Comparison of ENCODE assay signal across 8 cellular contexts in genomic region chr2:42125887-42126594, GRCh38. TPM values are rescaled to one million over a fixed set of nuclear protein-coding genes. Genes with fewer than 3 reads are reported as not detected.
DNase-seq lines count a peak whose midpoint lies in the region; ATAC-seq and TF ChIP-seq lines count a peak whose summit lies in the region.
"Had no signal": no experiment of that assay in that cellular context is flagged by ENCODE, and none has a peak within 500 bp of the region (broad histone marks: within the 10 kb centered on the region; RNA-seq: fewer than 3 reads in every experiment).

No MANE protein-coding gene starts in this region.

- in situ Hi-C loops in G401 (cut with HindIII; ENCODE audit: low sequenced_read_pairs): no loop called here

- no peaks in the 10 kb centered on the region for H3K9me3 Mint-ChIP-seq in endodermal cell

- H3K4me1 ChIP-seq in MM.1S (ENCODE audit: low read length) (peaks cover 64% of the 10 kb centered on the region), endodermal cell (ENCODE audit: control insufficient read depth, insufficient read depth, low read length) (peaks cover 10% of the 10 kb centered on the region)

- peaks cover 28% of the 10 kb centered on the region for H3K4me1 Mint-ChIP-seq in endodermal cell

- no peak overlapping the region for H3K4me3 Mint-ChIP-seq in endodermal cell

- H3K4me3 ChIP-seq in MM.1S (ENCODE audit: low read length) (peak overlapping the region; percentile 36), endodermal cell (ENCODE audit: low read length) (no peak overlapping the region)

- no peaks in the 10 kb centered on the region for H3K27me3 Mint-ChIP-seq in endodermal cell (ENCODE audit: insufficient read depth)

- H3K9me3 ChIP-seq in MM.1S (replicated peaks; ENCODE audit: insufficient read depth, low read length): no peaks in the 10 kb centered on the region
- peaks cover 4% of the 10 kb centered on the region for H3K9me3 ChIP-seq in endodermal cell (ENCODE audit: control insufficient read depth, low read length)

- no peaks in the 10 kb centered on the region for H3K27me3 ChIP-seq in MM.1S (replicated peaks; ENCODE audit: insufficient read depth, low read length)
- H3K27me3 ChIP-seq in endodermal cell (ENCODE audit: control insufficient read depth, insufficient read depth, low read length, poor library complexity, severe bottlenecking): no peaks in the 10 kb centered on the region

- H3K9ac ChIP-seq in MM.1S (ENCODE audit: low read length) (peak overlapping the region; percentile 68), endodermal cell (ENCODE audit: extremely low read depth, low read length, poor library complexity, severe bottlenecking) (no peak overlapping the region)

- H4K20me1 ChIP-seq in MM.1S (ENCODE audit: insufficient read depth, low read length): no peaks in the 10 kb centered on the region

- peak; percentile 40 for DNase-seq in G401 (ENCODE audit: low spot score)
- no peak for DNase-seq in MM.1S
- peak; percentile 61 for DNase-seq in endodermal cell
- DNase-seq in omental fat pad (ENCODE audit: low spot score): no peak
- no peak for DNase-seq in stimulated activated CD4-positive, alpha-beta T cell treated with anti-CD3 and anti-CD28 coated beads, Interleukin-15, amount 100 ng/mL, for 24 hours
- no peak for DNase-seq in NCI-H2081 (lab: John Stamatoyannopoulos, UW)
- DNase-seq: activated gamma-delta T cell had no signal

- ATAC-seq in omental fat pad (ENCODE audit: low FRiP score) (peak; percentile 85), GM21576 (IDR thresholded peaks at IDR 0.05; ENCODE audit: unreplicated experiment) (no peak)

- peaks cover 63% of the 10 kb centered on the region for H3F3A ChIP-seq in MM.1S (ENCODE audit: insufficient read depth, low read length)

- H2AFZ ChIP-seq in MM.1S (ENCODE audit: low read length): peak overlapping the region; percentile 33

- H3K4me2 ChIP-seq in MM.1S (ENCODE audit: low read depth, low read length): peak overlapping the region; percentile 81

- H3K27ac Mint-ChIP-seq in endodermal cell: no peak overlapping the region

- TF ChIP-seq CTCF in MM.1S (IDR thresholded peaks at IDR 0.05; ENCODE audit: low read length) (no peak), endodermal cell (conservative IDR thresholded peaks at IDR 0.05) (no peak), omental fat pad (IDR thresholded peaks at IDR 0.05) (no peak)

- H3K36me3 Mint-ChIP-seq in endodermal cell (ENCODE audit: low read depth): no peaks in the 10 kb centered on the region

- 76 to 80% methylated on average over 6 to 8 of the region's 8 CpGs for WGBS in endodermal cell (ENCODE audit: insufficient coverage in 1 of 2, insufficient read length in 1 of 2), 2 experiments

- no peaks in the 10 kb centered on the region for H3K36me3 ChIP-seq in MM.1S (replicated peaks; ENCODE audit: insufficient read depth, low read length)
- no peaks in the 10 kb centered on the region for H3K36me3 ChIP-seq in endodermal cell (ENCODE audit: control insufficient read depth, insufficient read depth, low read length)

- no peaks in the 10 kb centered on the region for H3K9me2 ChIP-seq in MM.1S (replicated peaks; ENCODE audit: insufficient read depth, low read length)

- H3K27ac ChIP-seq in MM.1S (ENCODE audit: low read length): peak overlapping the region; percentile 98
- no peak overlapping the region for H3K27ac ChIP-seq in endodermal cell (ENCODE audit: low read depth, low read length)

- H3K79me2 ChIP-seq in MM.1S (ENCODE audit: low read length): no peaks in the 10 kb centered on the region

RNA-seq across cellular contexts. Expression of gene EML4, which starts 43.1 kb away (rescaled TPM):
- total RNA-seq in G401 (2014; rRNA removed; shearing (Covaris generic)): 116 and 156 TPM in 2 replicates
- total RNA-seq in endodermal cell (10 to 100 TPM; 84.6 to 90.9 TPM), omental fat pad (10 to 100 TPM; 33.3 to 79.6 (median 41.5) TPM)
- 63.3 TPM for polyA plus RNA-seq in endodermal cell (2013, experiment 1 of 2)
- 67.9 TPM for polyA plus RNA-seq in endodermal cell (2013, experiment 2 of 2)

Comparison
In these comparisons a context has a peak if more than half of its experiments do, and no peak if none do; other contexts are left out.
1. DNase-seq: peak in G401 (single experiment) and endodermal cell (single experiment); none in MM.1S (single experiment), omental fat pad (single experiment), stimulated activated CD4-positive, alpha-beta T cell treated with anti-CD3 and anti-CD28 coated beads, Interleukin-15, amount 100 ng/mL, for 24 hours (single experiment) and NCI-H2081 (0 of 2).